Comparison of ENCODE assay signal across 14 cellular contexts in genomic region chr1:61951731-61952585, GRCh38.
DNase-seq lines count a peak whose midpoint lies in the region; ATAC-seq and TF ChIP-seq lines count a peak whose summit lies in the region.
"Had no signal": no experiment of that assay in that cellular context is flagged by ENCODE, and none has a peak within 500 bp of the region (broad histone marks: within the 10 kb centered on the region; RNA-seq: fewer than 3 reads in every experiment).

No MANE protein-coding gene starts in this region.

- peaks cover 47% of the 10 kb centered on the region for H3K4me1 Mint-ChIP-seq in brain

- no peaks in the 10 kb centered on the region for H3K4me1 ChIP-seq in upper lobe of right lung
- H3K4me1 ChIP-seq: A549, left lung had no signal

- peak overlapping the region; percentile 58 to 79 (median 73) for H3K4me3 Mint-ChIP-seq in brain
- H3K4me3 Mint-ChIP-seq: effector memory CD8-positive, alpha-beta T cell had no signal

- H3K27ac Mint-ChIP-seq in brain, result peak overlapping the region; percentile 12 to 97 (median 87)
- H3K27ac Mint-ChIP-seq: activated T-helper 2 cell treated with anti-CD3 and anti-CD28 coated beads, Interferon-gamma antibody, Interleukin-2, Interleukin-4, amounts not matched to agents 10 μg/mL and 5 μg/mL and 100 μg/mL, durations not matched to agents 14 hours and 24 hours and 36 hours; effector memory CD8-positive, alpha-beta T cell had no signal

- TF ChIP-seq POLR2A in erythroblast (IDR thresholded peaks at IDR 0.05; ENCODE audit: low read length), result no peak

- TF ChIP-seq CTCF in brain (conservative IDR thresholded peaks at IDR 0.05) (no peak), upper lobe of right lung (IDR thresholded peaks at IDR 0.05) (no peak)

- intact Hi-C loops in Right ventricle myocardium inferior (cut with DNase I) (loop anchor here (1.0 to 5.0 kb wide), 2 partner anchors 65 to 116 kb away; no protein-coding TSS in a partner anchor), cardiac septum (cut with DNase I) (loop anchor here (2.0 to 5.0 kb wide), 2 partner anchors 85 to 117 kb away; no protein-coding TSS in a partner anchor), upper lobe of right lung (cut with DNase I) (no loop called here)

- peak; percentile 79 for ATAC-seq in Right ventricle myocardium inferior
- peak; percentile 17 for ATAC-seq in upper lobe of right lung
- ATAC-seq: A549; effector memory CD8-positive, alpha-beta T cell; left lung had no signal

- DNase-seq in Right ventricle myocardium inferior (ENCODE audit: missing footprints) (no peak), cardiac septum (ENCODE audit: low spot score) (no peak), iPS-NIHi11 (ENCODE audit: low spot score) (peak; percentile 25), upper lobe of right lung (no peak), DMS79 treated with DMSO at 0.1 percent for 48 hours (lab: John Stamatoyannopoulos, UW) (no peak), erythroblast (lab: John Stamatoyannopoulos, UW) (no peak)
- DNase-seq in stimulated activated CD4-positive, alpha-beta T cell treated with anti-CD3 and anti-CD28 coated beads, Interleukin-15, amount 100 ng/mL, for 24 hours, result no peak
- DNase-seq: effector memory CD8-positive, alpha-beta T cell; left lung; NCI-H526; small intestine had no signal

- H3K4me3 ChIP-seq in upper lobe of right lung, result no peak overlapping the region
- H3K4me3 ChIP-seq: A549, left lung had no signal

- no peak overlapping the region for H3K27ac ChIP-seq in upper lobe of right lung
- H3K27ac ChIP-seq: A549, left lung had no signal

- H3K36me3 ChIP-seq in upper lobe of right lung, result no peaks in the 10 kb centered on the region
- H3K36me3 ChIP-seq: left lung had no signal

- H3K27me3 ChIP-seq in upper lobe of right lung, result no peaks in the 10 kb centered on the region
- H3K27me3 ChIP-seq: left lung had no signal

- peaks cover 0 to 11% (median 4%) of the 10 kb centered on the region in 5 experiments for H3K9me3 Mint-ChIP-seq in brain
- H3K9me3 Mint-ChIP-seq: activated T-helper 2 cell treated with anti-CD3 and anti-CD28 coated beads, Interferon-gamma antibody, Interleukin-2, Interleukin-4, amounts not matched to agents 10 μg/mL and 5 μg/mL and 100 μg/mL, durations not matched to agents 14 hours and 24 hours and 36 hours; effector memory CD8-positive, alpha-beta T cell had no signal

- no peaks in the 10 kb centered on the region for H3K9me3 ChIP-seq in upper lobe of right lung
- H3K9me3 ChIP-seq: A549 had no signal

- H3K36me3 Mint-ChIP-seq in brain, result no peaks in the 10 kb centered on the region

- no peaks in the 10 kb centered on the region for H3K27me3 Mint-ChIP-seq in brain
- H3K27me3 Mint-ChIP-seq: effector memory CD8-positive, alpha-beta T cell had no signal
